9 cellular contexts compared by ENCODE assay signal in genomic region chr6:100022847-100023246, GRCh38. TPM values are rescaled to one million over a fixed set of nuclear protein-coding genes. Genes with fewer than 3 reads are reported as not detected.
"Had no signal": no experiment of that assay in that cellular context is flagged by ENCODE, and none has a peak within 500 bp of the region (broad histone marks: within the 10 kb centered on the region; RNA-seq: fewer than 3 reads in every experiment).

No MANE protein-coding gene starts in this region.

- H3K27ac ChIP-seq: HL-60, KMS-11 had no signal

- H3K4me3 Mint-ChIP-seq: IgD-negative memory B cell had no signal

- H3K4me2 ChIP-seq: KMS-11 had no signal

- H3K27ac Mint-ChIP-seq: IgD-negative memory B cell had no signal

- H3K36me3 Mint-ChIP-seq: IgD-negative memory B cell had no signal

- FAIRE-seq: H54, HepG2 had no signal

- H3K27me3 Mint-ChIP-seq: IgD-negative memory B cell had no signal

- ATAC-seq: HepG2 had no signal

- H3K4me1 Mint-ChIP-seq: IgD-negative memory B cell had no signal

- DNase-seq: GOT3, HCEC 1CT, KBM-7 had no signal

- H3K9ac ChIP-seq: KMS-11 had no signal

RNA-seq across cellular contexts. Expression of gene MCHR2, which starts 28.8 kb away (rescaled TPM):
- total RNA-seq: HepG2, HT1080 had no signal
- polyA plus RNA-seq: HepG2, IgD-negative memory B cell had no signal
